In genomic region chr17:28335201-28335958, GRCh38 we compare ENCODE assay signal across 8 cellular contexts. TPM values are rescaled to one million over a fixed set of nuclear protein-coding genes. Genes with fewer than 3 reads are reported as not detected.
A peak's percentile ranks its signal among the peaks of the same experiment; 100 is the strongest.
DNase-seq lines count a peak whose midpoint lies in the region; ATAC-seq, FAIRE-seq and TF ChIP-seq lines count a peak whose summit lies in the region.

TSS of gene IFT20 (minus strand) at chr17:28335472. CDS start at chr17:28331985, 3,487 bp downstream.
A gene with protein sequence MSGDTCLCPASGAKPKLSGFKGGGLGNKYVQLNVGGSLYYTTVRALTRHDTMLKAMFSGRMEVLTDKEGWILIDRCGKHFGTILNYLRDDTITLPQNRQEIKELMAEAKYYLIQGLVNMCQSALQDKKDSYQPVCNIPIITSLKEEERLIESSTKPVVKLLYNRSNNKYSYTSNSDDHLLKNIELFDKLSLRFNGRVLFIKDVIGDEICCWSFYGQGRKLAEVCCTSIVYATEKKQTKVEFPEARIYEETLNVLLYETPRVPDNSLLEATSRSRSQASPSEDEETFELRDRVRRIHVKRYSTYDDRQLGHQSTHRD (plus strand): TSS chr17:28335761. CDS start chr17:28339522, 3,761 bp downstream.

- no peaks in the 10 kb centered on the region for H3K9me3 Mint-ChIP-seq in naive thymus-derived CD8-positive, alpha-beta T cell

- peaks cover 24% of the 10 kb centered on the region for H3K4me1 ChIP-seq in Loucy (ENCODE audit: insufficient read depth, low read length, poor library complexity, severe bottlenecking)

- H4K20me1 ChIP-seq in Loucy (ENCODE audit: insufficient read depth, low read length, poor library complexity, severe bottlenecking) = peaks cover 4% of the 10 kb centered on the region

- no peaks in the 10 kb centered on the region for H3K27me3 ChIP-seq in Loucy (ENCODE audit: insufficient read depth, low read length, poor library complexity, severe bottlenecking)

- FAIRE-seq in H54 (lab: Jason Lieb, UNC) = no peak

- peak; percentile 94 for ATAC-seq in naive thymus-derived CD8-positive, alpha-beta T cell

- H3K9me2 ChIP-seq in Loucy (replicated peaks; ENCODE audit: low read depth, low read length) = no peaks in the 10 kb centered on the region

- TF ChIP-seq POLR2A in H54 (IDR thresholded peaks at IDR 0.05; ENCODE audit: low read depth, low read length) (peak; percentile 81), Raji (IDR thresholded peaks at IDR 0.05; ENCODE audit: insufficient read depth, low read depth, low read length) (peak; percentile 87)

- peak within 1 kb of the TSS; percentile 83 for H3K9ac ChIP-seq in Loucy (ENCODE audit: low read depth, low read length, poor library complexity, severe bottlenecking)

- H3K36me3 ChIP-seq in Loucy (ENCODE audit: insufficient read depth, low read length) = no peaks in the 10 kb centered on the region; the same call in 1 of the 2 replicates

- peak within 1 kb of the TSS; percentile 96 for H2AFZ ChIP-seq in Loucy (ENCODE audit: low read length)

- no peaks in the 10 kb centered on the region for H3F3A ChIP-seq in Loucy (ENCODE audit: low read depth)

- no peak for TF ChIP-seq CTCF in Loucy (conservative IDR thresholded peaks at IDR 0.05; ENCODE audit: low read length)
- TF ChIP-seq CTCF in fibroblast of mammary gland (conservative IDR thresholded peaks at IDR 0.05; ENCODE audit: control insufficient read depth, insufficient read depth, low read depth, low read length) = no peak

- peaks cover 29 to 64% (median 56%) of the 10 kb centered on the region in 4 donors for H3K4me1 Mint-ChIP-seq in naive thymus-derived CD8-positive, alpha-beta T cell

- H3K79me2 ChIP-seq in Loucy (ENCODE audit: insufficient read depth, low read length) = peaks cover 39% of the 10 kb centered on the region; the same call in 1 of the 2 replicates

- H3K27ac Mint-ChIP-seq in naive thymus-derived CD8-positive, alpha-beta T cell = peak within 1 kb of the TSS; percentile 83 to 99 (median 97)

- no peaks in the 10 kb centered on the region for H3K9me3 ChIP-seq in Loucy (ENCODE audit: insufficient read depth, low read depth, low read length)

- H3K27me3 Mint-ChIP-seq in naive thymus-derived CD8-positive, alpha-beta T cell = no peaks in the 10 kb centered on the region

- H3K4me3 ChIP-seq in Loucy (ENCODE audit: low read length, poor library complexity, severe bottlenecking) (peak within 1 kb of the TSS; percentile 97), fibroblast of mammary gland (ENCODE audit: control insufficient read depth, low read depth, low read length) (peak within 1 kb of the TSS; percentile 97)

- H3K4me3 Mint-ChIP-seq in naive thymus-derived CD8-positive, alpha-beta T cell = peak within 1 kb of the TSS; percentile 93 to 99 (median 98)

- H3K36me3 Mint-ChIP-seq in naive thymus-derived CD8-positive, alpha-beta T cell = peaks cover 0 to 22% (median 2%) of the 10 kb centered on the region in 3 donors

- peak within 1 kb of the TSS; percentile 98 for H3K4me2 ChIP-seq in Loucy (ENCODE audit: low read depth, low read length, poor library complexity, severe bottlenecking)

- POLR2A ChIA-PET in naive thymus-derived CD8-positive, alpha-beta T cell (lab: Charles Lee) = interaction anchor here (0.6 to 3.8 kb wide), 23 partner anchors 9 to 616 kb away, joined by 3 to 99 read pairs (median 4); partner anchors contain the start of genes BLTP2, LYRM9, NEK8 and PHF12

- peak; percentile 100 for DNase-seq in EL
- DNase-seq in H54 (ENCODE audit: insufficient read length, low spot score) = peak; percentile 78
- DNase-seq in activated T-helper 9 cell treated with anti-CD3 and anti-CD28 coated beads, Interleukin-2, amount 50 U/mL, for 16 hours (ENCODE audit: low read depth) = peak; percentile 97
- peak; percentile 100 for DNase-seq in fibroblast of mammary gland (ENCODE audit: low read depth)
- DNase-seq in naive thymus-derived CD8-positive, alpha-beta T cell = peak; percentile 89 to 99 (median 98)
- DNase-seq in stimulated activated naive CD4-positive, alpha-beta T cell (lab: John Stamatoyannopoulos, UW) = peak; percentile 89 to 99 (median 97)

RNA-seq across cellular contexts. Expression of gene IFT20, which starts in this region (rescaled TPM):
- 10 to 100 TPM; 32.0 to 38.0 TPM for total RNA-seq in naive thymus-derived CD8-positive, alpha-beta T cell
- 10 to 100 TPM; 44.1 to 56.6 (median 54.0) TPM for polyA plus RNA-seq in naive thymus-derived CD8-positive, alpha-beta T cell

RNA-seq across cellular contexts. Expression of the second gene that starts in this region (rescaled TPM):
- total RNA-seq in naive thymus-derived CD8-positive, alpha-beta T cell = 10 to 100 TPM; 20.6 to 23.7 TPM
- polyA plus RNA-seq in naive thymus-derived CD8-positive, alpha-beta T cell = 1 to 10 TPM; 5.6 to 9.4 (median 7.1) TPM

Comparison
In these comparisons a context has a peak if more than half of its experiments do, and no peak if none do; other contexts are left out.
1. Peak in every context shown above with its lines: DNase-seq, ATAC-seq and H3K4me3 ChIP-seq.